In genomic region chr9:134171316-134172197, GRCh38 we compare ENCODE assay signal across 14 cellular contexts. TPM values are rescaled to one million over a fixed set of nuclear protein-coding genes. Genes with fewer than 3 reads are reported as not detected.
DNase-seq lines count a peak whose midpoint lies in the region; ATAC-seq and TF ChIP-seq lines count a peak whose summit lies in the region.
"Had no signal": no experiment of that assay in that cellular context is flagged by ENCODE, and none has a peak within 500 bp of the region (broad histone marks: within the 10 kb centered on the region; RNA-seq: fewer than 3 reads in every experiment).

No MANE protein-coding gene starts in this region.

- no TSS peak for BruUV-seq in mammary epithelial cell (replicated peaks; lab: Mats Ljungman, UMichigan)

- H3K79me2 ChIP-seq in mammary epithelial cell (ENCODE audit: insufficient read depth, low read length): no peaks in the 10 kb centered on the region
- no peaks in the 10 kb centered on the region for H3K79me2 ChIP-seq in GM23338 (replicated peaks; ENCODE audit: insufficient read depth)

- no peak overlapping the region for H3K4me3 Mint-ChIP-seq in GM23338
- H3K4me3 Mint-ChIP-seq: activated CD4-positive, alpha-beta T cell treated with anti-CD3 and anti-CD28 coated beads, Interleukin-2, amount 10 ng/mL, durations not matched to agents 7 days and 5 days; endodermal cell; nephron progenitor cell had no signal

- H3K9me2 ChIP-seq in GM23338 (ENCODE audit: insufficient read depth): no peaks in the 10 kb centered on the region

- H3K27ac Mint-ChIP-seq in GM23338: no peak overlapping the region
- H3K27ac Mint-ChIP-seq: activated CD4-positive, alpha-beta T cell treated with anti-CD3 and anti-CD28 coated beads, Interleukin-2, amount 10 ng/mL, durations not matched to agents 7 days and 5 days; endodermal cell; nephron progenitor cell had no signal

- 36% methylated on average over 23 of the region's 23 CpGs for WGBS in mammary epithelial cell (ENCODE audit: low coverage, missing lambda C conversion rate)
- WGBS in testis, 2 donors: 44 to 46% methylated on average over 21 to 23 of the region's 23 CpGs

- no peaks in the 10 kb centered on the region for H4K20me1 ChIP-seq in mammary epithelial cell (ENCODE audit: insufficient read depth, low read length)
- H4K20me1 ChIP-seq in GM23338 (replicated peaks; ENCODE audit: insufficient read depth): no peaks in the 10 kb centered on the region

- intact Hi-C loops in mammary epithelial cell (cut with micrococcal nuclease): loop anchor here (2.0 to 10.0 kb wide), 3 partner anchors 473 to 1241 kb away; partner anchors contain the start of gene COL5A1
- intact Hi-C loops in testis (cut with DNase I; ENCODE audit: low total_unique reads): no loop called here

- in situ Hi-C loops in mammary epithelial cell (cut with MboI; ENCODE audit: low sequenced_read_pairs in 2 of 2): no loop called here

- DNase-seq in mammary epithelial cell: peak; percentile 32
- DNase-seq in iris pigment epithelial cell (ENCODE audit: low read depth): peak; percentile 33
- DNase-seq in testis: peak; percentile 78
- DNase-seq in DMS79 (lab: John Stamatoyannopoulos, UW): no peak
- DNase-seq in GM23338 (ENCODE audit: low spot score): no peak
- DNase-seq in HuH-7 (ENCODE audit: low spot score): no peak
- DNase-seq: activated CD4-positive, alpha-beta T cell treated with anti-CD3 and anti-CD28 coated beads, Interleukin-2, amount 10 ng/mL, durations not matched to agents 7 days and 5 days; activated naive CD4-positive, alpha-beta T cell treated with Interleukin-2 at 50 U/mL for 16 hours; endodermal cell; nephron progenitor cell; stimulated activated naive CD4-positive, alpha-beta T cell had no signal

- H3K4me3 ChIP-seq in HEK293 (ENCODE audit: low read depth, low read length): no peak overlapping the region
- no peak overlapping the region for H3K4me3 ChIP-seq in mammary epithelial cell (replicated peaks in 1 of 3; ENCODE audit: insufficient read depth in 1 of 3, low read depth in 2 of 3, low read length in 3 of 3)
- no peak overlapping the region for H3K4me3 ChIP-seq in testis
- no peak overlapping the region for H3K4me3 ChIP-seq in GM23338

- H3K9me3 ChIP-seq in HEK293 (ENCODE audit: control insufficient read depth, insufficient read depth, low read depth, low read length): no peaks in the 10 kb centered on the region
- no peaks in the 10 kb centered on the region for H3K9me3 ChIP-seq in mammary epithelial cell (replicated peaks; ENCODE audit: insufficient read depth, low read length)
- H3K9me3 ChIP-seq in testis: no peaks in the 10 kb centered on the region

- H3K27me3 ChIP-seq in mammary epithelial cell (ENCODE audit: insufficient read depth, low read length) (no peaks in the 10 kb centered on the region), testis (no peaks in the 10 kb centered on the region), GM23338 (ENCODE audit: insufficient read depth) (no peaks in the 10 kb centered on the region)

- no peaks in the 10 kb centered on the region for H3F3A ChIP-seq in GM23338 (replicated peaks; ENCODE audit: low read depth)

- peaks cover 11% of the 10 kb centered on the region for H3K36me3 Mint-ChIP-seq in GM23338 (ENCODE audit: low read depth)

- H3K36me3 ChIP-seq in HEK293 (ENCODE audit: control insufficient read depth in 2 of 2, insufficient read depth in 1 of 2, low read length in 2 of 2) (no peaks in the 10 kb centered on the region), mammary epithelial cell (ENCODE audit: insufficient read depth, low read length) (no peaks in the 10 kb centered on the region), testis (ENCODE audit: low read depth, missing control alignments) (no peaks in the 10 kb centered on the region), GM23338 (ENCODE audit: insufficient read depth) (no peaks in the 10 kb centered on the region)

- no peak overlapping the region for H3K9ac ChIP-seq in mammary epithelial cell (ENCODE audit: insufficient read depth, low read length)

- peaks cover 20% of the 10 kb centered on the region; the same call in 2 of the 3 replicates for H3K9me3 Mint-ChIP-seq in GM23338
- H3K9me3 Mint-ChIP-seq: activated CD4-positive, alpha-beta T cell treated with anti-CD3 and anti-CD28 coated beads, Interleukin-2, amount 10 ng/mL, durations not matched to agents 7 days and 5 days; nephron progenitor cell had no signal

- no peak for ATAC-seq in GM23338
- no peak for ATAC-seq in HG03469 (IDR thresholded peaks at IDR 0.05; ENCODE audit: unreplicated experiment)

- H2AFZ ChIP-seq in mammary epithelial cell (ENCODE audit: low read depth, low read length) (peak overlapping the region; percentile 76), GM23338 (no peak overlapping the region)

- H3K4me2 ChIP-seq in mammary epithelial cell (ENCODE audit: insufficient read depth, low read depth, low read length) (peak overlapping the region; percentile 32), GM23338 (no peak overlapping the region)

- H3K27ac ChIP-seq in HEK293 (ENCODE audit: extremely low read depth, low read depth, low read length) (no peak overlapping the region), mammary epithelial cell (ENCODE audit: insufficient read depth, low read depth, low read length) (no peak overlapping the region), testis (peak overlapping the region in 1 of 2 donors; percentile 32), GM23338 (ENCODE audit: low read depth) (no peak overlapping the region)

- no peak for TF ChIP-seq POLR2A in testis (IDR thresholded peaks at IDR 0.05)

- CTCF ChIA-PET in HEK293 (lab: Yijun Ruan, JAX) (interaction anchor here (0.5 to 5.5 kb wide), 44 partner anchors 8 to 1479 kb away, joined by 3 to 129 read pairs (median 4); no protein-coding TSS in a partner anchor), mammary epithelial cell (lab: Charles Lee; ENCODE audit: low non-redundant PET) (no interaction called here)

- H3K4me1 ChIP-seq in HEK293 (ENCODE audit: control insufficient read depth, insufficient read depth, low read length) (no peaks in the 10 kb centered on the region), mammary epithelial cell (ENCODE audit: insufficient read depth, low read length) (peaks cover 10% of the 10 kb centered on the region), testis (peaks cover 31% of the 10 kb centered on the region), GM23338 (ENCODE audit: insufficient read depth) (no peaks in the 10 kb centered on the region)

- peaks cover 4% of the 10 kb centered on the region for H3K27me3 Mint-ChIP-seq in GM23338 (ENCODE audit: insufficient read depth, low read depth, poor library complexity)
- H3K27me3 Mint-ChIP-seq: activated CD4-positive, alpha-beta T cell treated with anti-CD3 and anti-CD28 coated beads, Interleukin-2, amount 10 ng/mL, durations not matched to agents 7 days and 5 days had no signal

- dilution Hi-C loops in mammary epithelial cell (cut with HindIII; ENCODE audit: low sequenced_read_pairs): no loop called here

- peaks cover 2% of the 10 kb centered on the region; the same call in 2 of the 3 replicates for H3K4me1 Mint-ChIP-seq in GM23338
- H3K4me1 Mint-ChIP-seq: endodermal cell had no signal

- POLR2A ChIA-PET in HEK293 (lab: Yijun Ruan, JAX): interaction anchor here (1.1 to 1.9 kb wide), 2 partner anchors 146 to 272 kb away, joined by 3 to 10 read pairs; no protein-coding TSS in a partner anchor

- TF ChIP-seq CTCF in HEK293 (tag by site-specific recombination; IDR thresholded peaks at IDR 0.05): no peak
- TF ChIP-seq CTCF in mammary epithelial cell (conservative IDR thresholded peaks at IDR 0.05 in 1 of 2, IDR thresholded peaks at IDR 0.05 in 1 of 2; ENCODE audit: extremely low read depth in 1 of 2, insufficient read depth in 1 of 2, low read depth in 1 of 2, low read length in 2 of 2): no peak
- no peak for TF ChIP-seq CTCF in testis (IDR thresholded peaks at IDR 0.05)
- TF ChIP-seq CTCF in GM23338 (conservative IDR thresholded peaks at IDR 0.05; ENCODE audit: low read depth in 2 of 2): no peak

TF ChIP-seq in HEK293, 187 proteins besides CTCF, POLR2A, EP300 and RAD21:
- TF ChIP-seq ZNF335 (tag by site-specific recombination; conservative IDR thresholded peaks at IDR 0.05): no peak
- TF ChIP-seq ZNF121 (tag by site-specific recombination; IDR thresholded peaks at IDR 0.05): peak; percentile 99

TF ChIP-seq in GM23338, 12 proteins besides CTCF, POLR2A, EP300 and RAD21:
- TF ChIP-seq EZH2 (IDR thresholded peaks at IDR 0.05; ENCODE audit: low read depth, unreplicated experiment): no peak
- TF ChIP-seq, protein P1, sequence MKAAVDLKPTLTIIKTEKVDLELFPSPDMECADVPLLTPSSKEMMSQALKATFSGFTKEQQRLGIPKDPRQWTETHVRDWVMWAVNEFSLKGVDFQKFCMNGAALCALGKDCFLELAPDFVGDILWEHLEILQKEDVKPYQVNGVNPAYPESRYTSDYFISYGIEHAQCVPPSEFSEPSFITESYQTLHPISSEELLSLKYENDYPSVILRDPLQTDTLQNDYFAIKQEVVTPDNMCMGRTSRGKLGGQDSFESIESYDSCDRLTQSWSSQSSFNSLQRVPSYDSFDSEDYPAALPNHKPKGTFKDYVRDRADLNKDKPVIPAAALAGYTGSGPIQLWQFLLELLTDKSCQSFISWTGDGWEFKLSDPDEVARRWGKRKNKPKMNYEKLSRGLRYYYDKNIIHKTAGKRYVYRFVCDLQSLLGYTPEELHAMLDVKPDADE (IDR thresholded peaks at IDR 0.05): no peak
- no peak for TF ChIP-seq JUNB (IDR thresholded peaks at IDR 0.05; ENCODE audit: unreplicated experiment)
- no peak for TF ChIP-seq POLR2AphosphoS5 (IDR thresholded peaks at IDR 0.05; ENCODE audit: low read depth)
- no peak for TF ChIP-seq STAT1 (IDR thresholded peaks at IDR 0.05; ENCODE audit: unreplicated experiment)

RNA-seq across cellular contexts. Expression of gene RNU6ATAC, which starts 7.2 kb away (rescaled TPM):
- total RNA-seq in mammary epithelial cell (10 to 100 TPM in 1 of 2 donors, not detected in 1; 58.5 TPM), testis (not detected)
- polyA plus RNA-seq in mammary epithelial cell (not detected), testis (ENCODE audit: insufficient read depth, low read depth, low replicate concordance) (not detected), GM23338 (2016; fragmentation: Nextera tagmentation; extraction: Ambion mirVana) (not detected in 2 replicates)
- polyA minus RNA-seq in mammary epithelial cell: not detected
- total RNA-seq in GM23338 (2014; rRNA removed; shearing (Covaris generic)): not detected in 2 replicates
- total RNA-seq: NCI-H460 had no signal

RNA-seq across cellular contexts. Expression of gene WDR5, which starts 35.7 kb away (rescaled TPM):
- total RNA-seq in mammary epithelial cell (10 to 100 TPM; 22.3 to 37.9 TPM), testis (10 to 100 TPM; 52.4 to 54.9 TPM)
- polyA plus RNA-seq in mammary epithelial cell (32.8 TPM), testis (ENCODE audit: insufficient read depth, low read depth, low replicate concordance) (91.4 TPM), GM23338 (2016; fragmentation: Nextera tagmentation; extraction: Ambion mirVana) (37.0 and 38.1 TPM in 2 replicates)
- 31.2 TPM for polyA minus RNA-seq in mammary epithelial cell
- 47.7 and 56.6 TPM in 2 replicates for total RNA-seq in GM23338 (2014; rRNA removed; shearing (Covaris generic))

Comparison
In these comparisons a context has a peak if more than half of its experiments do, and no peak if none do; other contexts are left out.
1. DNase-seq: peak in mammary epithelial cell (single experiment), iris pigment epithelial cell (single experiment) and testis (single experiment); none in DMS79 (single experiment), GM23338 (single experiment) and HuH-7 (single experiment).